ENCODE assay signal across 8 cellular contexts in genomic region chr1:2391034-2391384, GRCh38. TPM values are rescaled to one million over a fixed set of nuclear protein-coding genes. Genes with fewer than 3 reads are reported as not detected.
A peak's percentile ranks its signal among the peaks of the same experiment; 100 is the strongest.
DNase-seq lines count a peak whose midpoint lies in the region; ATAC-seq and TF ChIP-seq lines count a peak whose summit lies in the region.

No MANE protein-coding gene starts in this region.

- TF ChIP-seq POLR2A in body of pancreas (IDR thresholded peaks at IDR 0.05) (no peak), testis (IDR thresholded peaks at IDR 0.05) (no peak)

- H3K4me1 ChIP-seq in GM23338 (ENCODE audit: insufficient read depth) (no peaks in the 10 kb centered on the region; the same call in 1 of the 2 replicates), Karpas-422 (ENCODE audit: low read length) (peaks cover 27% of the 10 kb centered on the region), body of pancreas (peaks cover 45% of the 10 kb centered on the region), testis (peaks cover 25% of the 10 kb centered on the region)

- H3K4me3 Mint-ChIP-seq in GM23338 = peak overlapping the region; percentile 82

- WGBS in body of pancreas, 2 donors = 0% methylated on average over 2 to 21 of the region's 31 CpGs
- 0 to 1% methylated on average over 1 to 24 of the region's 31 CpGs for WGBS in testis, 2 donors

- no peak overlapping the region for H3K27ac Mint-ChIP-seq in GM23338

- peaks cover 17% of the 10 kb centered on the region for H3K4me1 Mint-ChIP-seq in GM23338

- no peaks in the 10 kb centered on the region for H3K27me3 ChIP-seq in GM23338 (ENCODE audit: insufficient read depth)
- no peaks in the 10 kb centered on the region for H3K27me3 ChIP-seq in Karpas-422 (ENCODE audit: low read length)
- no peaks in the 10 kb centered on the region for H3K27me3 ChIP-seq in body of pancreas
- H3K27me3 ChIP-seq in testis = no peaks in the 10 kb centered on the region

- H3K79me2 ChIP-seq in GM23338 (replicated peaks; ENCODE audit: insufficient read depth) (peaks cover 44% of the 10 kb centered on the region), Karpas-422 (ENCODE audit: low read length) (peaks cover 49% of the 10 kb centered on the region)

- intact Hi-C loops in body of pancreas (cut with DNase I) (no loop called here), testis (cut with DNase I; ENCODE audit: low total_unique reads) (no loop called here)

- TF ChIP-seq CTCF in GM23338 (conservative IDR thresholded peaks at IDR 0.05; ENCODE audit: low read depth in 2 of 2) (no peak), body of pancreas (IDR thresholded peaks at IDR 0.05) (no peak), testis (IDR thresholded peaks at IDR 0.05) (no peak)

- no peaks in the 10 kb centered on the region for H3K9me2 ChIP-seq in GM23338 (ENCODE audit: insufficient read depth)
- no peaks in the 10 kb centered on the region for H3K9me2 ChIP-seq in Karpas-422 (replicated peaks; ENCODE audit: insufficient read depth, low read length)

- H3K4me2 ChIP-seq in GM23338 (peak overlapping the region; percentile 90), Karpas-422 (ENCODE audit: low read depth, low read length, poor library complexity, severe bottlenecking) (peak overlapping the region; percentile 94)

- H2AFZ ChIP-seq in GM23338 (peak overlapping the region; percentile 83; the same call in 1 of the 2 replicates), Karpas-422 (ENCODE audit: low read length) (peak overlapping the region; percentile 62)

- H3K36me3 ChIP-seq in GM23338 (ENCODE audit: insufficient read depth) (no peaks in the 10 kb centered on the region; the same call in 1 of the 2 replicates), Karpas-422 (ENCODE audit: insufficient read depth, low read length) (peaks cover 6% of the 10 kb centered on the region), body of pancreas (replicated peaks in 1 of 2; ENCODE audit: insufficient read depth in 1 of 2, low read depth in 2 of 2) (no peaks in the 10 kb centered on the region), testis (ENCODE audit: low read depth, missing control alignments) (no peaks in the 10 kb centered on the region)

- peaks cover 6% of the 10 kb centered on the region for H3K27me3 Mint-ChIP-seq in GM23338 (ENCODE audit: insufficient read depth, low read depth, poor library complexity)

- H4K20me1 ChIP-seq in GM23338 (replicated peaks; ENCODE audit: insufficient read depth) (peaks cover 15% of the 10 kb centered on the region), Karpas-422 (ENCODE audit: insufficient read depth, low read depth, low read length) (peaks cover 26% of the 10 kb centered on the region)

- peaks cover 6% of the 10 kb centered on the region; the same call in 1 of the 2 replicates for H3F3A ChIP-seq in GM23338 (replicated peaks; ENCODE audit: low read depth)

- H3K9me3 ChIP-seq in Karpas-422 (ENCODE audit: low read length) (no peaks in the 10 kb centered on the region), body of pancreas (no peaks in the 10 kb centered on the region), testis (no peaks in the 10 kb centered on the region)

- H3K4me3 ChIP-seq in GM23338 (peak overlapping the region; percentile 93), Karpas-422 (ENCODE audit: low read length) (peak overlapping the region; percentile 99), body of pancreas (peak overlapping the region; percentile 85 to 97), testis (peak overlapping the region; percentile 89 to 94)

- H3K36me3 Mint-ChIP-seq in GM23338 (ENCODE audit: low read depth) = peaks cover 15% of the 10 kb centered on the region

- DNase-seq in NCI-H2081 (lab: John Stamatoyannopoulos, UW) (peak; percentile 46 to 58), NCI-H2081 treated with DMSO at 0.1 percent for 48 hours (lab: John Stamatoyannopoulos, UW) (no peak), GM23338 (ENCODE audit: low spot score) (peak; percentile 70), Karpas-422 (peak; percentile 67), body of pancreas (peak in 2 of 4 donors; percentile 23 to 36), kidney tubule cell (ENCODE audit: low spot score) (peak; percentile 36), testis (peak; percentile 40), GDM1 (lab: John Stamatoyannopoulos, UW) (no peak)

- peak overlapping the region; percentile 91 for H3K9ac ChIP-seq in Karpas-422 (ENCODE audit: low read length)

- ATAC-seq in GM23338 = peak; percentile 68
- ATAC-seq in body of pancreas = no peak

- no peak overlapping the region for H3K27ac ChIP-seq in GM23338 (ENCODE audit: low read depth)
- H3K27ac ChIP-seq in Karpas-422 (ENCODE audit: low read length) = no peak overlapping the region
- H3K27ac ChIP-seq in body of pancreas = peak overlapping the region in 3 of 4 donors; percentile 9 to 95 (median 93)
- peak overlapping the region; percentile 16 to 57 for H3K27ac ChIP-seq in testis

- H3K9me3 Mint-ChIP-seq in GM23338 = no peaks in the 10 kb centered on the region

TF ChIP-seq in GM23338, 12 proteins besides CTCF, POLR2A, EP300 and RAD21 (continues in another document):
- TF ChIP-seq JUNB (IDR thresholded peaks at IDR 0.05; ENCODE audit: unreplicated experiment) (no peak), STAT1 (IDR thresholded peaks at IDR 0.05; ENCODE audit: unreplicated experiment) (no peak), NANOG (IDR thresholded peaks at IDR 0.05; ENCODE audit: borderline replicate concordance) (no peak), ETS1 (IDR thresholded peaks at IDR 0.05) (no peak), POLR2AphosphoS5 (IDR thresholded peaks at IDR 0.05; ENCODE audit: low read depth) (no peak), EZH2phosphoT487 (IDR thresholded peaks at IDR 0.05; ENCODE audit: unreplicated experiment) (no peak), EZH2 (IDR thresholded peaks at IDR 0.05; ENCODE audit: low read depth, unreplicated experiment) (no peak), REST (IDR thresholded peaks at IDR 0.05; ENCODE audit: unreplicated experiment) (no peak)

RNA-seq across cellular contexts. Expression of gene MORN1, which starts 0.3 kb away (rescaled TPM):
- 6.6 and 11.1 TPM in 2 replicates for total RNA-seq in GM23338 (2014; rRNA removed; shearing (Covaris generic))
- polyA plus RNA-seq in GM23338 (2016; fragmentation: Nextera tagmentation; extraction: Ambion mirVana) (4.7 and 4.8 TPM in 2 replicates), testis (ENCODE audit: insufficient read depth, low read depth, low replicate concordance) (30.9 TPM)
- total RNA-seq in Karpas-422 (2014; rRNA removed; shearing (Covaris generic); ENCODE audit: low replicate concordance) = 6.2 and 9.8 TPM in 2 replicates
- total RNA-seq in body of pancreas (10 to 100 TPM in 1 of 2 donors, 1 to 10 TPM in 1; 7.0 to 17.8 TPM), testis (10 to 100 TPM; 30.4 to 34.5 TPM)

RNA-seq across cellular contexts. Expression of gene RER1, which starts 0.6 kb away (rescaled TPM):
- total RNA-seq in GM23338 (2014; rRNA removed; shearing (Covaris generic)) = 50.9 and 58.4 TPM in 2 replicates
- polyA plus RNA-seq in GM23338 (2016; fragmentation: Nextera tagmentation; extraction: Ambion mirVana) (91.9 and 99.5 TPM in 2 replicates), testis (ENCODE audit: insufficient read depth, low read depth, low replicate concordance) (262 TPM)
- 57.2 and 108 TPM in 2 replicates for total RNA-seq in Karpas-422 (2014; rRNA removed; shearing (Covaris generic); ENCODE audit: low replicate concordance)
- total RNA-seq in body of pancreas (10 to 100 TPM; 50.3 to 57.7 TPM), testis (100 to 1,000 TPM in 1 of 2 donors, 10 to 100 TPM in 1; 89.9 to 104 TPM)

RNA-seq across cellular contexts. Expression of gene PEX10, which starts 21.4 kb away (rescaled TPM):
- 43.3 and 53.9 TPM in 2 replicates for total RNA-seq in GM23338 (2014; rRNA removed; shearing (Covaris generic))
- polyA plus RNA-seq in GM23338 (2016; fragmentation: Nextera tagmentation; extraction: Ambion mirVana) (15.0 and 15.9 TPM in 2 replicates), testis (ENCODE audit: insufficient read depth, low read depth, low replicate concordance) (49.5 TPM)
- total RNA-seq in Karpas-422 (2014; rRNA removed; shearing (Covaris generic); ENCODE audit: low replicate concordance) = 21.4 and 32.4 TPM in 2 replicates
- total RNA-seq in body of pancreas (10 to 100 TPM; 18.1 to 26.5 TPM), testis (10 to 100 TPM; 50.4 to 52.8 TPM)

Comparison
In these comparisons a context has a peak if more than half of its experiments do, and no peak if none do; other contexts are left out.
1. DNase-seq: peak in NCI-H2081 (2 of 2), GM23338 (single experiment), Karpas-422 (single experiment), kidney tubule cell (single experiment) and testis (single experiment); none in NCI-H2081 treated with DMSO at 0.1 percent for 48 hours (single experiment) and GDM1 (single experiment).
2. H3K27ac ChIP-seq: peak in body of pancreas (3 of 4) and testis (2 of 2); none in GM23338 (single experiment) and Karpas-422 (single experiment).
3. Peak in every context shown above with its lines, with median percentiles within 50 percentile points of each other: H3K4me3 ChIP-seq.